In genomic region chr1:109642610-109643009, GRCh38 we compare ENCODE assay signal across 24 cellular contexts. TPM values are rescaled to one million over a fixed set of nuclear protein-coding genes. Genes with fewer than 3 reads are reported as not detected.
DNase-seq lines count a peak whose midpoint lies in the region; TF ChIP-seq lines count a peak whose summit lies in the region.
"Had no signal": no experiment of that assay in that cellular context is flagged by ENCODE, and none has a peak within 500 bp of the region (broad histone marks: within the 10 kb centered on the region; RNA-seq: fewer than 3 reads in every experiment).

No MANE protein-coding gene starts in this region.

- no peak overlapping the region for H3K4me3 ChIP-seq in PC-9
- H3K4me3 ChIP-seq: adrenal gland, lower lobe of right lung, mucosa of descending colon, ovary, vagina had no signal

- no peaks in the 10 kb centered on the region for H3K27me3 Mint-ChIP-seq in activated CD4-positive, alpha-beta T cell treated with anti-CD3 and anti-CD28 coated beads, Interleukin-2, amount 10 ng/mL, durations not matched to agents 7 days and 5 days
- H3K27me3 Mint-ChIP-seq: activated CD4-positive, alpha-beta T cell treated with anti-CD3 and anti-CD28 coated beads for 36 hours had no signal

- POLR2A ChIA-PET in activated CD4-positive, alpha-beta T cell treated with anti-CD3 and anti-CD28 coated beads, Interleukin-2, amount 10 ng/mL, durations not matched to agents 7 days and 5 days (lab: Charles Lee), result no interaction called here
- POLR2A ChIA-PET in PC-9 (lab: Charles Lee; ENCODE audit: unreplicated experiment), result interaction anchor here (0.5 kb wide), 1 partner anchor 140 kb away, joined by 3 read pairs; no protein-coding TSS in a partner anchor

- no peaks in the 10 kb centered on the region for H3K9me2 ChIP-seq in PC-9 (ENCODE audit: insufficient read depth)

- H3K9me3 ChIP-seq in PC-9 (ENCODE audit: insufficient read depth, low read depth), result no peaks in the 10 kb centered on the region
- H3K9me3 ChIP-seq: adrenal gland, lower lobe of right lung, mucosa of descending colon, ovary, vagina had no signal

- H3K4me3 Mint-ChIP-seq in activated CD4-positive, alpha-beta T cell treated with anti-CD3 and anti-CD28 coated beads, Interleukin-2, amount 10 ng/mL, durations not matched to agents 7 days and 5 days, result no peak overlapping the region
- H3K4me3 Mint-ChIP-seq: activated CD4-positive, alpha-beta T cell treated with anti-CD3 and anti-CD28 coated beads for 36 hours; activated T-cell treated with anti-CD3 and anti-CD28 coated beads, Interleukin-2, amount 50 U/mL, for 72 hours; CD4-positive, alpha-beta memory T cell; nephron; stimulated activated naive CD8-positive, alpha-beta T cell treated with anti-CD3 and anti-CD28 coated beads, Interleukin-15, Interleukin-2, amounts not matched to agents 100 ng/mL and 50 ng/mL, for 24 hours had no signal

- H3K27me3 ChIP-seq in PC-9 (ENCODE audit: insufficient read depth, low read depth), result no peaks in the 10 kb centered on the region
- H3K27me3 ChIP-seq: adrenal gland, brain microvascular endothelial cell, ovary, vagina had no signal

- H3K27ac ChIP-seq in PC-9, result no peak overlapping the region
- H3K27ac ChIP-seq: 22Rv1, adrenal gland, brain microvascular endothelial cell, lower lobe of right lung, ovary, vagina had no signal

- H3K4me1 Mint-ChIP-seq in activated CD4-positive, alpha-beta T cell treated with anti-CD3 and anti-CD28 coated beads, Interleukin-2, amount 10 ng/mL, durations not matched to agents 7 days and 5 days, result peaks cover 18% of the 10 kb centered on the region

- no TSS peak for BruUV-seq in PC-9 (replicated peaks; lab: Mats Ljungman, UMichigan)

- H3K9me3 Mint-ChIP-seq in activated CD4-positive, alpha-beta T cell treated with anti-CD3 and anti-CD28 coated beads, Interleukin-2, amount 10 ng/mL, durations not matched to agents 7 days and 5 days, result no peaks in the 10 kb centered on the region
- H3K9me3 Mint-ChIP-seq: activated T-cell treated with anti-CD3 and anti-CD28 coated beads, Interleukin-2, amount 50 U/mL, for 72 hours; CD4-positive, alpha-beta memory T cell; stimulated activated naive CD8-positive, alpha-beta T cell treated with anti-CD3 and anti-CD28 coated beads, Interleukin-15, Interleukin-2, amounts not matched to agents 100 ng/mL and 50 ng/mL, for 24 hours had no signal

- no peaks in the 10 kb centered on the region for H3K36me3 Mint-ChIP-seq in activated CD4-positive, alpha-beta T cell treated with anti-CD3 and anti-CD28 coated beads, Interleukin-2, amount 10 ng/mL, durations not matched to agents 7 days and 5 days (ENCODE audit: low read depth)
- H3K36me3 Mint-ChIP-seq: CD4-positive, alpha-beta memory T cell had no signal

- H4K20me1 ChIP-seq in PC-9 (ENCODE audit: insufficient read depth), result no peaks in the 10 kb centered on the region

- no peaks in the 10 kb centered on the region for H3K36me3 ChIP-seq in PC-9 (ENCODE audit: low read depth)
- H3K36me3 ChIP-seq: adrenal gland, brain microvascular endothelial cell, lower lobe of right lung, ovary, vagina had no signal

- no peaks in the 10 kb centered on the region for H3K79me2 ChIP-seq in PC-9 (ENCODE audit: low read depth)

- CTCF ChIA-PET in activated CD4-positive, alpha-beta T cell treated with anti-CD3 and anti-CD28 coated beads, Interleukin-2, amount 10 ng/mL, durations not matched to agents 7 days and 5 days (lab: Charles Lee), result interaction anchor here (0.6 to 1.5 kb wide), 8 partner anchors 9 to 341 kb away, joined by 3 to 9 read pairs (median 3); partner anchors contain the start of genes AHCYL1 and GSTM4
- CTCF ChIA-PET in PC-9 (lab: Charles Lee), result interaction anchor here (0.7 to 1.0 kb wide), 2 partner anchors 99 to 132 kb away, joined by 3 to 6 read pairs; no protein-coding TSS in a partner anchor

- no peak for TF ChIP-seq CTCF in PC-9 (conservative IDR thresholded peaks at IDR 0.05)

- no peak overlapping the region for H2AFZ ChIP-seq in PC-9

- DNase-seq in activated CD4-positive, alpha-beta T cell treated with anti-CD3 and anti-CD28 coated beads, Interleukin-2, amount 10 ng/mL, durations not matched to agents 7 days and 5 days, result peak; percentile 3
- DNase-seq in activated CD4-positive, alpha-beta T cell treated with anti-CD3 and anti-CD28 coated beads for 48 hours, result no peak
- no peak for DNase-seq in PC-9
- peak; percentile 4 for DNase-seq in islet precursor cell
- DNase-seq in anterior cingulate cortex (lab: John Stamatoyannopoulos, UW), result no peak
- DNase-seq in COR-L47 (lab: John Stamatoyannopoulos, UW), result no peak
- DNase-seq: NCI-H1048, NCI-H2171 had no signal

- peak overlapping the region; percentile 76; the same call in 1 of the 2 replicates for H3K4me2 ChIP-seq in PC-9

- intact Hi-C loops in PC-9 (cut with micrococcal nuclease; ENCODE audit: unreplicated experiment), result loop anchor here (2.0 to 5.0 kb wide), 4 partner anchors 96 to 370 kb away; partner anchors contain the start of gene AHCYL1

- no peaks in the 10 kb centered on the region for H3F3A ChIP-seq in PC-9 (ENCODE audit: insufficient read depth, low read depth)

- peaks cover 10% of the 10 kb centered on the region for H3K4me1 ChIP-seq in PC-9 (replicated peaks; ENCODE audit: insufficient read depth)
- H3K4me1 ChIP-seq: adrenal gland had no signal

- no peak overlapping the region for H3K27ac Mint-ChIP-seq in activated CD4-positive, alpha-beta T cell treated with anti-CD3 and anti-CD28 coated beads, Interleukin-2, amount 10 ng/mL, durations not matched to agents 7 days and 5 days
- H3K27ac Mint-ChIP-seq: activated CD4-positive, alpha-beta T cell treated with anti-CD3 and anti-CD28 coated beads for 36 hours; activated T-cell treated with anti-CD3 and anti-CD28 coated beads, Interleukin-2, amount 50 U/mL, for 72 hours; nephron; stimulated activated naive CD8-positive, alpha-beta T cell treated with anti-CD3 and anti-CD28 coated beads, Interleukin-15, Interleukin-2, amounts not matched to agents 100 ng/mL and 50 ng/mL, for 24 hours had no signal

RNA-seq across cellular contexts. Expression of gene GSTM4, which starts 13.3 kb away (rescaled TPM):
- 10 to 100 TPM; 34.3 to 36.3 TPM for total RNA-seq in activated CD4-positive, alpha-beta T cell treated with anti-CD3 and anti-CD28 coated beads, Interleukin-2, amount 10 ng/mL, durations not matched to agents 7 days and 5 days
- total RNA-seq in PC-9 (2021), result 38.8 and 52.0 TPM in 2 replicates

RNA-seq across cellular contexts. Expression of gene AMPD2, which starts 23.0 kb away (rescaled TPM):
- total RNA-seq in activated CD4-positive, alpha-beta T cell treated with anti-CD3 and anti-CD28 coated beads, Interleukin-2, amount 10 ng/mL, durations not matched to agents 7 days and 5 days, result 100 to 1,000 TPM; 116 to 120 TPM
- 66.7 and 78.6 TPM in 2 replicates for total RNA-seq in PC-9 (2021)

RNA-seq across cellular contexts. Expression of gene GNAT2, which starts 23.2 kb away (rescaled TPM):
- total RNA-seq in activated CD4-positive, alpha-beta T cell treated with anti-CD3 and anti-CD28 coated beads, Interleukin-2, amount 10 ng/mL, durations not matched to agents 7 days and 5 days, result not detected
- 0.52 and 0.63 TPM in 2 replicates for total RNA-seq in PC-9 (2021)
- total RNA-seq: CD4-positive, alpha-beta memory T cell; chondrocyte; endothelial cell of umbilical vein; kidney epithelial cell; lower lobe of right lung; mucosa of descending colon; ovary; vagina had no signal

RNA-seq across cellular contexts. Expression of gene GSTM2, which starts 25.2 kb away (rescaled TPM):
- total RNA-seq in activated CD4-positive, alpha-beta T cell treated with anti-CD3 and anti-CD28 coated beads, Interleukin-2, amount 10 ng/mL, durations not matched to agents 7 days and 5 days, result 10 to 100 TPM; 33.4 to 33.5 TPM
- total RNA-seq in PC-9 (2021), result 9.3 and 10.2 TPM in 2 replicates

RNA-seq across cellular contexts. Expression of gene GSTM1, which starts 45.0 kb away (rescaled TPM):
- 10 to 100 TPM; 68.4 to 77.2 TPM for total RNA-seq in activated CD4-positive, alpha-beta T cell treated with anti-CD3 and anti-CD28 coated beads, Interleukin-2, amount 10 ng/mL, durations not matched to agents 7 days and 5 days
- not detected in 2 replicates for total RNA-seq in PC-9 (2021)
- total RNA-seq: CD4-positive, alpha-beta memory T cell; H4; lower lobe of right lung had no signal

Comparison
In these comparisons a context has a peak if more than half of its experiments do, and no peak if none do; other contexts are left out.
1. DNase-seq: peak in activated CD4-positive, alpha-beta T cell treated with anti-CD3 and anti-CD28 coated beads, Interleukin-2, amount 10 ng/mL, durations not matched to agents 7 days and 5 days (single experiment) and islet precursor cell (single experiment); none in activated CD4-positive, alpha-beta T cell treated with anti-CD3 and anti-CD28 coated beads for 48 hours (single experiment), PC-9 (0 of 2), anterior cingulate cortex (0 of 58) and COR-L47 (single experiment).